Comparison of ENCODE assay signal across 1 cellular context in the genomic region with DNA sequence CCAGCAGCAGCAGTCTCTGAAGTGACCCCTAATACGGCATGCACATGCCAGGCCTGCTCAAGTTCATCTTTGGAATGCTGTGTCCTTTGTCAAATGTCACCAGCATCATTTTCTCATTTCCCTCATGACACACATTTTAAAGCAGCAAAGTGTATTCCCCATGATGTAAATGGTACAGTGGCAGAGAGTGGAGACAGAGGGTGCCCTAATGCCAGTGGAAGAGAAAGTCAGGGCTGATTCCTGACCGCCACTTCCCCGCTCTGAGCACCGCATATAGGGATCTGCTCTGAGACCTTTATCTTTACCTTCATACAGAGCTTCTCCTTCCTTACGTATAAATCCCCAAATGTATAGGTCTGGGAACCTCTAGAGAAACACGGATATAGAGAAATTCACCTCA.
TF ChIP-seq lines count a peak whose summit lies in the region.

No MANE protein-coding gene starts in this region.

TF ChIP-seq in IMR-90, 13 proteins besides CTCF, POLR2A, EP300 and RAD21:
- TF ChIP-seq CHD1 (IDR thresholded peaks at IDR 0.05; ENCODE audit: low read depth, low read length) (no peak), MAFK (IDR thresholded peaks at IDR 0.05; ENCODE audit: low read depth, low read length) (no peak), RFX5 (IDR thresholded peaks at IDR 0.05; ENCODE audit: low read depth, low read length) (no peak), FOS (IDR thresholded peaks at IDR 0.05; ENCODE audit: low read depth, low read length) (no peak), BHLHE40 (IDR thresholded peaks at IDR 0.05; ENCODE audit: low read depth, low read length) (no peak), MAZ (IDR thresholded peaks at IDR 0.05; ENCODE audit: borderline replicate concordance, low read depth, low read length) (no peak), SMC3 (IDR thresholded peaks at IDR 0.05; ENCODE audit: low read depth, low read length) (no peak), NFE2L2 (IDR thresholded peaks at IDR 0.05; ENCODE audit: low read depth, low read length) (no peak), MXI1 (IDR thresholded peaks at IDR 0.05; ENCODE audit: borderline replicate concordance, low read depth, low read length) (no peak), RCOR1 (IDR thresholded peaks at IDR 0.05; ENCODE audit: insufficient replicate concordance, low read length) (no peak), CEBPB (IDR thresholded peaks at IDR 0.05; ENCODE audit: low read depth, low read length) (no peak)
- TF ChIP-seq, protein P1, sequence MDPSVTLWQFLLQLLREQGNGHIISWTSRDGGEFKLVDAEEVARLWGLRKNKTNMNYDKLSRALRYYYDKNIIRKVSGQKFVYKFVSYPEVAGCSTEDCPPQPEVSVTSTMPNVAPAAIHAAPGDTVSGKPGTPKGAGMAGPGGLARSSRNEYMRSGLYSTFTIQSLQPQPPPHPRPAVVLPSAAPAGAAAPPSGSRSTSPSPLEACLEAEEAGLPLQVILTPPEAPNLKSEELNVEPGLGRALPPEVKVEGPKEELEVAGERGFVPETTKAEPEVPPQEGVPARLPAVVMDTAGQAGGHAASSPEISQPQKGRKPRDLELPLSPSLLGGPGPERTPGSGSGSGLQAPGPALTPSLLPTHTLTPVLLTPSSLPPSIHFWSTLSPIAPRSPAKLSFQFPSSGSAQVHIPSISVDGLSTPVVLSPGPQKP (IDR thresholded peaks at IDR 0.05; ENCODE audit: borderline replicate concordance, low read depth, low read length): no peak
- TF ChIP-seq, protein P2, sequence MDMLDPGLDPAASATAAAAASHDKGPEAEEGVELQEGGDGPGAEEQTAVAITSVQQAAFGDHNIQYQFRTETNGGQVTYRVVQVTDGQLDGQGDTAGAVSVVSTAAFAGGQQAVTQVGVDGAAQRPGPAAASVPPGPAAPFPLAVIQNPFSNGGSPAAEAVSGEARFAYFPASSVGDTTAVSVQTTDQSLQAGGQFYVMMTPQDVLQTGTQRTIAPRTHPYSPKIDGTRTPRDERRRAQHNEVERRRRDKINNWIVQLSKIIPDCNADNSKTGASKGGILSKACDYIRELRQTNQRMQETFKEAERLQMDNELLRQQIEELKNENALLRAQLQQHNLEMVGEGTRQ (IDR thresholded peaks at IDR 0.05; ENCODE audit: low read depth, low read length): no peak
